Comparison of ENCODE assay signal across 8 cellular contexts in genomic region chr1:236603896-236604217, GRCh38. TPM values are rescaled to one million over a fixed set of nuclear protein-coding genes. Genes with fewer than 3 reads are reported as not detected.
DNase-seq lines count a peak whose midpoint lies in the region; ATAC-seq, FAIRE-seq and TF ChIP-seq lines count a peak whose summit lies in the region.

No MANE protein-coding gene starts in this region.

- POLR2A ChIA-PET in H1 (lab: Charles Lee; ENCODE audit: partially characterized antibody), result interaction anchor here (1.0 to 2.1 kb wide), 4 partner anchors 11 to 193 kb away, joined by 3 to 6 read pairs (median 4); no protein-coding TSS in a partner anchor

- H3K27me3 Mint-ChIP-seq in natural killer cell (ENCODE audit: low read depth in 2 of 2), result peaks cover 0 to 11% of the 10 kb centered on the region in 2 donors

- H3K4ac ChIP-seq in H1 (replicated peaks; ENCODE audit: insufficient read length, low read depth, low read length), result no peak overlapping the region

- H2BK120ac ChIP-seq in H1 (replicated peaks; ENCODE audit: low read depth, low read length), result no peak overlapping the region

- peak overlapping the region; percentile 75 to 83 (median 77) for H3K9ac ChIP-seq in H1 (replicated peaks in 1 of 4; ENCODE audit: extremely low read depth in 1 of 4, low read depth in 3 of 4, low read length in 3 of 4)

- no peak overlapping the region for H3K18ac ChIP-seq in H1 (ENCODE audit: extremely low read depth, low read length)

- intact Hi-C loops in natural killer cell (cut with micrococcal nuclease), result no loop called here

- no peak overlapping the region for H3K14ac ChIP-seq in H1 (ENCODE audit: insufficient read length)

- H2BK5ac ChIP-seq in H1 (ENCODE audit: low read depth, low read length), result no peak overlapping the region; the same call in 1 of the 2 replicates

- H4K8ac ChIP-seq in H1 (ENCODE audit: extremely low read depth, insufficient read depth, low read length), result peak overlapping the region; percentile 54; the same call in 1 of the 2 replicates

- H2BK12ac ChIP-seq in H1 (ENCODE audit: low read depth, low read length), result no peak overlapping the region

- WGBS in H1 (ENCODE audit: extremely low coverage in 1 of 2, insufficient coverage in 1 of 2, insufficient read length in 1 of 2, insufficient replicate concordance in 2 of 2, low coverage in 1 of 2, low lambda C conversion rate in 2 of 2, missing lambda C conversion rate in 1 of 2), 2 experiments, result 1% methylated on average over 16 of the region's 16 CpGs; no CpG with 5 or more reads in 1 of the 2 experiments

- no peaks in the 10 kb centered on the region for H3K9me3 ChIP-seq in H1 (ENCODE audit: insufficient read depth in 2 of 2, low read depth in 1 of 2, low read length in 1 of 2)

- H3K23ac ChIP-seq in H1 (ENCODE audit: insufficient read length), result no peak overlapping the region

- no peak overlapping the region for H4K91ac ChIP-seq in H1 (replicated peaks; ENCODE audit: insufficient read length, low read length)

- CTCF ChIA-PET in H1 (lab: Charles Lee; ENCODE audit: partially characterized antibody), result interaction anchor here (0.7 to 1.6 kb wide), 6 partner anchors 13 to 268 kb away, joined by 3 to 5 read pairs (median 3); no protein-coding TSS in a partner anchor

- H3K79me2 ChIP-seq in H1 (ENCODE audit: control insufficient read depth in 1 of 2, insufficient read depth in 2 of 2, low read length in 2 of 2), result peaks cover 0 to 23% of the 10 kb centered on the region in 2 experiments; a peak in 3 of 4 replicates

- H3K4me3 ChIP-seq in H1 (ENCODE audit: extremely low read depth in 1 of 4, insufficient read depth in 2 of 4, low read depth in 3 of 4, low read length in 4 of 4), result peak overlapping the region; percentile 57 to 93 (median 84)

- H3K27ac Mint-ChIP-seq in natural killer cell, result peak overlapping the region; percentile 67 to 81

- TF ChIP-seq RAD21 in H1 (IDR thresholded peaks at IDR 0.05 in 1 of 2, conservative IDR thresholded peaks at IDR 0.05 in 1 of 2; ENCODE audit: low read depth in 2 of 2, low read length in 2 of 2), result no peak

- peaks cover 3 to 27% (median 10%) of the 10 kb centered on the region in 4 experiments; a peak in 6 of 8 replicates for H3K36me3 ChIP-seq in H1 (ENCODE audit: control insufficient read depth in 2 of 4, insufficient read depth in 4 of 4, low read length in 3 of 4)

- H3K27ac ChIP-seq in H1 (ENCODE audit: low read depth, low read length), result peak overlapping the region; percentile 35; the same call in 1 of the 2 replicates

- no peaks in the 10 kb centered on the region for H3K9me3 Mint-ChIP-seq in natural killer cell

- TF ChIP-seq CTCF in H1 (IDR thresholded peaks at IDR 0.05; ENCODE audit: control extremely low read depth in 1 of 3, insufficient read depth in 1 of 3, low read depth in 1 of 3, low read length in 3 of 3), result no peak
- no peak for TF ChIP-seq CTCF in natural killer cell (IDR thresholded peaks at IDR 0.05)

- H3K4me1 Mint-ChIP-seq in natural killer cell, result peaks cover 9 to 18% of the 10 kb centered on the region in 2 donors

- ATAC-seq in GM21825 (IDR thresholded peaks at IDR 0.05; ENCODE audit: unreplicated experiment) (peak; percentile 1), natural killer cell (peak; percentile 33 to 58 (median 41))

- TF ChIP-seq EP300 in H1 (IDR thresholded peaks at IDR 0.05; ENCODE audit: borderline replicate concordance in 1 of 2, low read depth in 2 of 2, low read length in 2 of 2), result no peak

- H2BK15ac ChIP-seq in H1 (ENCODE audit: low read length), result no peak overlapping the region

- H3K4me2 ChIP-seq in H1 (ENCODE audit: insufficient read depth in 1 of 2, low read depth in 2 of 2, low read length in 2 of 2), result peak overlapping the region; percentile 79 to 95

- no peak overlapping the region for H4K5ac ChIP-seq in H1 (ENCODE audit: insufficient read length, low read depth, low read length)

- H3K4me3 Mint-ChIP-seq in natural killer cell, result peak overlapping the region; percentile 94

- peaks cover 6% of the 10 kb centered on the region; the same call in 1 of the 2 replicates for H3K23me2 ChIP-seq in H1 (ENCODE audit: low read depth, low read length)

- no peaks in the 10 kb centered on the region for H3K36me3 Mint-ChIP-seq in natural killer cell

- H4K20me1 ChIP-seq in H1 (replicated peaks in 1 of 2; ENCODE audit: control insufficient read depth in 1 of 2, insufficient read depth in 2 of 2, low read length in 2 of 2), result peaks cover 0 to 4% of the 10 kb centered on the region in 2 experiments

- no peak overlapping the region for H3K56ac ChIP-seq in H1 (replicated peaks; ENCODE audit: insufficient read length, low read depth, low read length)

- no peaks in the 10 kb centered on the region; a peak in 1 of 7 replicates for H3K4me1 ChIP-seq in H1 (replicated peaks in 1 of 4; ENCODE audit: control insufficient read depth in 3 of 4, insufficient read depth in 4 of 4, low read length in 3 of 4)

- no peak overlapping the region for H2BK20ac ChIP-seq in H1 (ENCODE audit: low read length)

- DNase-seq in DMS53 treated with DMSO at 0.1 percent for 48 hours (lab: John Stamatoyannopoulos, UW; ENCODE audit: unreplicated experiment), result peak; percentile 33
- DNase-seq in RKO (ENCODE audit: low spot score), result peak; percentile 73
- DNase-seq in H1 (ENCODE audit: low read depth in 1 of 2, low spot score in 2 of 2), result no peak
- no peak for DNase-seq in natural killer cell
- DNase-seq in islet precursor cell, result no peak
- DNase-seq in middle frontal gyrus (ENCODE audit: extremely low spot score, low spot score), result no peak
- DNase-seq in stimulated activated CD4-positive, alpha-beta T cell treated with anti-CD3 and anti-CD28 coated beads, Interleukin-15, amount 100 ng/mL, for 24 hours, result no peak

- H3K27me3 ChIP-seq in H1 (replicated peaks in 1 of 4; ENCODE audit: control insufficient read depth in 3 of 4, extremely low read depth in 1 of 4, insufficient read depth in 3 of 4, low read length in 3 of 4), result no peaks in the 10 kb centered on the region

- H2AFZ ChIP-seq in H1 (ENCODE audit: low read length), result 0 out of 2 replicates have a peak overlapping the region, but pooled peaks have one; percentile 34

- H3K79me1 ChIP-seq in H1 (ENCODE audit: low read depth, low read length), result no peaks in the 10 kb centered on the region

- TF ChIP-seq POLR2A in H1 (IDR thresholded peaks at IDR 0.05; ENCODE audit: control extremely low read depth in 1 of 2, low read depth in 2 of 2, low read length in 2 of 2), result no peak

- FAIRE-seq in H1 (lab: Jason Lieb, UNC), result no peak

- H2AK5ac ChIP-seq in H1 (ENCODE audit: low read depth, low read length), result no peak overlapping the region

TF ChIP-seq in H1, 55 proteins besides CTCF, POLR2A, EP300 and RAD21:
- no peak for TF ChIP-seq CHD1 (IDR thresholded peaks at IDR 0.05; ENCODE audit: low read depth, low read length)
- 0 out of 2 replicates have a peak, but pooled peaks have one; percentile 8 for TF ChIP-seq CREB1 (IDR thresholded peaks at IDR 0.05)

RNA-seq across cellular contexts. Expression of gene HEATR1, which starts 0.5 kb away (rescaled TPM):
- total RNA-seq in H1 (2021; fragmentation: NEBNext Ultra II Directional; extraction: Animal tissue kit (Norgen Biotek cat#: 25700)), result 95.0 and 95.8 TPM in 2 replicates
- 9.3 and 13.0 TPM in 2 replicates for polyA plus RNA-seq in H1 (2011; rRNA removed)
- polyA plus RNA-seq in H1 (2011; cell fraction: cytosol; rRNA removed), result 15.0 TPM
- 19.3 TPM for polyA plus RNA-seq in H1 (2011; cell fraction: nucleus; rRNA removed)
- polyA plus RNA-seq in H1 (2012, experiment 1 of 2), result 22.1 to 41.8 TPM (median 29.1 TPM) in 4 replicates
- 2.2 TPM for polyA plus RNA-seq in H1 (2012, experiment 2 of 2)
- polyA plus RNA-seq in H1 (2013, experiment 1 of 2), result 29.0 TPM
- 25.7 TPM for polyA plus RNA-seq in H1 (2013, experiment 2 of 2)
- polyA minus RNA-seq in H1 (2011; rRNA and poly(A)+ RNA removed), result 138 and 187 TPM in 2 replicates
- 42.9 TPM for polyA minus RNA-seq in H1 (2011; cell fraction: cytosol; rRNA and poly(A)+ RNA removed)
- 98.7 TPM for polyA minus RNA-seq in H1 (2011; cell fraction: nucleus; rRNA and poly(A)+ RNA removed)
- total RNA-seq in natural killer cell, result 10 to 100 TPM; 29.0 to 43.0 (median 35.3) TPM

Comparison
In these comparisons a context has a peak if more than half of its experiments do, and no peak if none do; other contexts are left out.
1. DNase-seq: peak in DMS53 treated with DMSO at 0.1 percent for 48 hours (single experiment) and RKO (single experiment); none in H1 (0 of 2), natural killer cell (single experiment), islet precursor cell (single experiment), middle frontal gyrus (single experiment) and stimulated activated CD4-positive, alpha-beta T cell treated with anti-CD3 and anti-CD28 coated beads, Interleukin-15, amount 100 ng/mL, for 24 hours (single experiment).